In the genomic region with DNA sequence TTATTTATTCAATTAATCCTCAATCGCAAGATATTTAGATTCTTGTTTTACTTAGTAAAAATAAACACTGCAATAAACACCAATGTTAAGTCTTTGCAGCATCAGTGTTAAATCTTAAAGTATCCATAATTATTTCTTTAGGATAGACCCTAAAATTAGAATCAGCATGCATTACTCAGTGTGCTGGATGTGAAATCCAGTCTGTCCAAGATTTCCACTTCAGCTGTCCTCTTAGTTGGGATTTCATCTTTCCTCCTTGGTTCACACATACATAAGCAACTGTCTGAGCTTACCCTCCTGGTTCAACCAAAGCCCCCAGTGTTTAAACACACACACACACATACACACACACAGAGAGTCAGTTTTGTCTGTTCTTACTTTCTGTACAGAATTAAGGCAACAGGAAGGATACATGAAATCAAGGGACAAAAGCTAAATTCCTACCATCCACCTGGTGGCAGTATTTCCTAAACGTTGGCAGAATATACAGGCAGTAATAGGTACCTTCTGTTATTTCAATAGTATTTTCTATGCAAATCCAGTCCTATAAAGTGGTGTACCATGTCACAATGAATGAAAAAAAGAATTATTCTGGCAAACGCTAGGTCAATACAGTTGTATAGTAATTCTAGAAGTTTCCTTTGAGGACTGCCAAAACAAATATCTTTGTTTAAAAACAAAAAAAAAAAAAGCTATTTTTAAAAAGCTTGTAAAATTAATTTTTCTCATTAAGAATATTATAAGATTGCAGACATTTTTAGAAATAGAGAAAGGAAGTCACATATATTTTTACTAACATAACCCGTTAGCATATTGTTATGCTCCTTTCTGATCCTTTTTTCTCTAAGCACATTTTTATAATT, we compare ENCODE assay signal across 8 cellular contexts. TPM values are rescaled to one million over a fixed set of nuclear protein-coding genes. Genes with fewer than 3 reads are reported as not detected.
A peak's percentile ranks its signal among the peaks of the same experiment; 100 is the strongest.
DNase-seq lines count a peak whose midpoint lies in the region; ATAC-seq, FAIRE-seq and TF ChIP-seq lines count a peak whose summit lies in the region.

No MANE protein-coding gene starts in this region.

- no peaks in the 10 kb centered on the region for H3K4me1 ChIP-seq in lower lobe of right lung
- no peaks in the 10 kb centered on the region for H3K4me1 ChIP-seq in tibial artery

- H3K4me3 ChIP-seq in dorsolateral prefrontal cortex (no peak overlapping the region), lower lobe of right lung (no peak overlapping the region), tibial artery (no peak overlapping the region)

- DNase-seq in GF-D8 (lab: John Stamatoyannopoulos, UW) (peak; percentile 37), NCI-H2196 (lab: John Stamatoyannopoulos, UW; ENCODE audit: unreplicated experiment) (peak; percentile 58), dorsolateral prefrontal cortex (peak in 2 of 10 donors; percentile 44 to 53), lower lobe of right lung (no peak), tibial artery (peak in 1 of 2 donors; percentile 22)

- peak; percentile 88 for FAIRE-seq in TTC549 (lab: Jason Lieb, UNC)

- H3K9me3 ChIP-seq in lower lobe of right lung (no peaks in the 10 kb centered on the region), tibial artery (no peaks in the 10 kb centered on the region)

- TF ChIP-seq CTCF in dorsolateral prefrontal cortex (IDR thresholded peaks at IDR 0.05 in 54 of 56, conservative IDR thresholded peaks at IDR 0.05 in 2 of 56; ENCODE audit: low read depth in 1 of 56, partially characterized antibody in 56 of 56), result peak; percentile 71 to 97 (median 86)
- TF ChIP-seq CTCF in lower lobe of right lung (IDR thresholded peaks at IDR 0.05), result peak; percentile 76
- TF ChIP-seq CTCF in tibial artery (IDR thresholded peaks at IDR 0.05), result peak; percentile 68 to 76

- H3K36me3 ChIP-seq in lower lobe of right lung, result no peaks in the 10 kb centered on the region
- H3K36me3 ChIP-seq in tibial artery, result no peaks in the 10 kb centered on the region

- H3K27me3 ChIP-seq in dorsolateral prefrontal cortex (no peaks in the 10 kb centered on the region), lower lobe of right lung (ENCODE audit: low read depth) (no peaks in the 10 kb centered on the region), tibial artery (no peaks in the 10 kb centered on the region)

- intact Hi-C loops in dorsolateral prefrontal cortex (cut with DNase I) (loop anchor here (2.0 to 5.0 kb wide), 2 partner anchors 122 to 127 kb away; no protein-coding TSS in a partner anchor), lower lobe of right lung (cut with DNase I) (loop anchor here (5.0 kb wide), 1 partner anchor 127 kb away; no protein-coding TSS in a partner anchor), tibial artery (cut with DNase I; ENCODE audit: low total_unique reads) (loop anchor here (2.0 kb wide), 1 partner anchor 127 kb away; no protein-coding TSS in a partner anchor)

- ATAC-seq in HG03095 (IDR thresholded peaks at IDR 0.05; ENCODE audit: unreplicated experiment) (peak; percentile 57), lower lobe of right lung (peak; percentile 69 to 81), GM21390 (IDR thresholded peaks at IDR 0.05; ENCODE audit: unreplicated experiment) (no peak)

- H3K27ac ChIP-seq in dorsolateral prefrontal cortex (no peak overlapping the region), lower lobe of right lung (no peak overlapping the region), tibial artery (no peak overlapping the region)

RNA-seq across cellular contexts. Expression of a gene that starts 27.3 kb away (rescaled TPM):
- total RNA-seq in dorsolateral prefrontal cortex, result 100 to 1,000 TPM in 44 of 120 experiments, 10 to 100 TPM in 76; 41.3 to 121 (median 94.2) TPM
- total RNA-seq in lower lobe of right lung, result 68.3 TPM

RNA-seq across cellular contexts. Expression of a gene that starts 31.4 kb away (rescaled TPM):
- total RNA-seq in dorsolateral prefrontal cortex (100 to 1,000 TPM in 100 of 120 experiments, 10 to 100 TPM in 20; 40.1 to 220 (median 136) TPM), lower lobe of right lung (0.18 TPM)

Comparison
In these comparisons a context has a peak if more than half of its experiments do, and no peak if none do; other contexts are left out.
1. RNA of a gene that starts 31.4 kb away (total RNA-seq): 40.1 to 220 TPM in dorsolateral prefrontal cortex; 0.18 TPM in lower lobe of right lung (single experiment); every median in the first group is over 10 times any median in the second.
2. Peak in every context shown above with its lines, with median percentiles within 50 percentile points of each other: CTCF ChIP-seq.